In genomic region chr15:56207711-56208110, GRCh38 we compare ENCODE assay signal across 15 cellular contexts. TPM values are rescaled to one million over a fixed set of nuclear protein-coding genes. Genes with fewer than 3 reads are reported as not detected.
DNase-seq lines count a peak whose midpoint lies in the region; ATAC-seq, FAIRE-seq and TF ChIP-seq lines count a peak whose summit lies in the region.
"Had no signal": no experiment of that assay in that cellular context is flagged by ENCODE, and none has a peak within 500 bp of the region (broad histone marks: within the 10 kb centered on the region; RNA-seq: fewer than 3 reads in every experiment).

No MANE protein-coding gene starts in this region.

- H3K27me3 Mint-ChIP-seq in T-helper 17 cell, result no peaks in the 10 kb centered on the region

- ATAC-seq in GM21447 (IDR thresholded peaks at IDR 0.05; ENCODE audit: unreplicated experiment), result peak; percentile 40
- ATAC-seq in T-helper 17 cell, result peak; percentile 76
- peak; percentile 34 for ATAC-seq in mucosa of descending colon
- no peak for ATAC-seq in HG02588 (IDR thresholded peaks at IDR 0.05; ENCODE audit: unreplicated experiment)
- ATAC-seq: right lobe of liver had no signal

- H3K9me3 ChIP-seq in T-helper 17 cell (ENCODE audit: control insufficient read depth, low read length, poor library complexity, severe bottlenecking), result no peaks in the 10 kb centered on the region
- H3K9me3 ChIP-seq in mucosa of descending colon, result no peaks in the 10 kb centered on the region
- H3K9me3 ChIP-seq: right lobe of liver, SJSA1, thyroid gland had no signal

- no peak for FAIRE-seq in HTR-8/SVneo (lab: Jason Lieb, UNC)

- H3K4me1 Mint-ChIP-seq in T-helper 17 cell, result peaks cover 43% of the 10 kb centered on the region

- H3K36me3 Mint-ChIP-seq in T-helper 17 cell (ENCODE audit: low read depth), result peaks cover 5% of the 10 kb centered on the region

- H3K4me3 Mint-ChIP-seq in T-helper 17 cell, result peak overlapping the region; percentile 82

- H3K4me3 ChIP-seq in GM12865 (ENCODE audit: low read depth, low read length), result no peak overlapping the region
- H3K4me3 ChIP-seq in mucosa of descending colon, result no peak overlapping the region
- H3K4me3 ChIP-seq: coronary artery, right lobe of liver, SJSA1, thyroid gland had no signal

- DNase-seq in GM12865 (ENCODE audit: low read depth) (peak; percentile 65), T-helper 17 cell (no peak), mucosa of descending colon (no peak), HTR-8/SVneo (ENCODE audit: insufficient read length, low spot score) (no peak), DMS153 treated with DMSO at 0.1 percent for 48 hours (lab: John Stamatoyannopoulos, UW; ENCODE audit: unreplicated experiment) (no peak)
- DNase-seq: activated CD4-positive, CD25-positive, alpha-beta regulatory T cell; activated naive CD4-positive, alpha-beta T cell treated with anti-CD3 and anti-CD28 coated beads, Interleukin-2, amount 50 U/mL, for 16 hours; NCI-H1417 treated with DMSO at 0.1 percent for 48 hours; NCI-H526; right lobe of liver had no signal

- TF ChIP-seq CTCF in GM12865 (IDR thresholded peaks at IDR 0.05; ENCODE audit: insufficient read depth, low read depth, low read length, missing control alignments) (no peak), mucosa of descending colon (IDR thresholded peaks at IDR 0.05) (no peak)

- intact Hi-C loops in mucosa of descending colon (cut with DNase I, micrococcal nuclease), result no loop called here

- H3K27ac Mint-ChIP-seq in T-helper 17 cell, result peak overlapping the region; percentile 95

- no peaks in the 10 kb centered on the region for H3K4me1 ChIP-seq in mucosa of descending colon (ENCODE audit: low read depth)

- H3K36me3 ChIP-seq in mucosa of descending colon (ENCODE audit: low read depth), result no peaks in the 10 kb centered on the region
- H3K36me3 ChIP-seq: right lobe of liver, SJSA1, thyroid gland had no signal

RNA-seq across cellular contexts. Expression of gene RFX7, which starts 36.0 kb away (rescaled TPM):
- 10 to 100 TPM; 24.5 to 26.8 TPM for total RNA-seq in T-helper 17 cell
- total RNA-seq in mucosa of descending colon, result 10 to 100 TPM; 12.0 to 12.9 (median 12.1) TPM
